15 cellular contexts compared by ENCODE assay signal in genomic region chr17:49755681-49756283, GRCh38. TPM values are rescaled to one million over a fixed set of nuclear protein-coding genes. Genes with fewer than 3 reads are reported as not detected.
DNase-seq lines count a peak whose midpoint lies in the region; ATAC-seq and TF ChIP-seq lines count a peak whose summit lies in the region.
"Had no signal": no experiment of that assay in that cellular context is flagged by ENCODE, and none has a peak within 500 bp of the region (broad histone marks: within the 10 kb centered on the region; RNA-seq: fewer than 3 reads in every experiment).

No MANE protein-coding gene starts in this region.

- H3K4me2 ChIP-seq in BLaER1 (peak overlapping the region; percentile 83), OCI-LY7 (ENCODE audit: low read length) (peak overlapping the region; percentile 46), neural progenitor cell (no peak overlapping the region)

- peak overlapping the region; percentile 43 to 95 (median 87) for H3K27ac Mint-ChIP-seq in CD8-positive, alpha-beta memory T cell
- H3K27ac Mint-ChIP-seq in immature natural killer cell (peak overlapping the region; percentile 77 to 95 (median 92)), neural progenitor cell (no peak overlapping the region)

- TF ChIP-seq CTCF in OCI-LY7 (conservative IDR thresholded peaks at IDR 0.05; ENCODE audit: low read length) (no peak), neural progenitor cell (IDR thresholded peaks at IDR 0.05) (no peak)

- H2AFZ ChIP-seq in OCI-LY7 (ENCODE audit: low read length) (no peak overlapping the region), neural progenitor cell (replicated peaks) (no peak overlapping the region)
- H2AFZ ChIP-seq: GM23248 had no signal

- H3K9me2 ChIP-seq in OCI-LY7 (ENCODE audit: insufficient read depth, low read length): no peaks in the 10 kb centered on the region

- H3K9ac ChIP-seq in BLaER1 (no peak overlapping the region), neural progenitor cell (no peak overlapping the region)
- H3K9ac ChIP-seq: GM23248 had no signal

- no peak for DNase-seq in CD8-positive, alpha-beta memory T cell
- DNase-seq in OCI-LY7 (ENCODE audit: low spot score) (no peak), immature natural killer cell (no peak), neural progenitor cell (ENCODE audit: low spot score) (no peak), SIG-M5 treated with dmso at 0.1 percent for 504 hours (lab: John Stamatoyannopoulos, UW; ENCODE audit: unreplicated experiment) (no peak)
- DNase-seq: adrenal gland, colonic mucosa, GDM1, GM23248, IMR-90, NCI-H1105 treated with DMSO at 0.1 percent for 48 hours, NCI-H748 treated with DMSO at 0.1 percent for 48 hours had no signal

- peaks cover 6 to 69% (median 6%) of the 10 kb centered on the region in 3 donors for H3K36me3 Mint-ChIP-seq in CD8-positive, alpha-beta memory T cell
- H3K36me3 Mint-ChIP-seq in immature natural killer cell: peaks cover 0 to 10% (median 5%) of the 10 kb centered on the region in 3 donors
- peaks cover 3% of the 10 kb centered on the region for H3K36me3 Mint-ChIP-seq in neural progenitor cell

- H3K27me3 ChIP-seq in BLaER1 (no peaks in the 10 kb centered on the region), neural progenitor cell (no peaks in the 10 kb centered on the region)
- H3K27me3 ChIP-seq in CD8-positive, alpha-beta memory T cell (ENCODE audit: insufficient read depth, low read length, poor library complexity, severe bottlenecking): no peaks in the 10 kb centered on the region
- H3K27me3 ChIP-seq: adrenal gland, colonic mucosa had no signal

- no peak overlapping the region for H3K4me3 ChIP-seq in BLaER1
- peak overlapping the region; percentile 24 for H3K4me3 ChIP-seq in CD8-positive, alpha-beta memory T cell (ENCODE audit: low read length)
- peak overlapping the region; percentile 4 for H3K4me3 ChIP-seq in OCI-LY7 (ENCODE audit: low read depth, low read length, poor library complexity, severe bottlenecking)
- H3K4me3 ChIP-seq in neural progenitor cell: no peak overlapping the region
- H3K4me3 ChIP-seq: adrenal gland, colonic mucosa, GM23248 had no signal

- H3F3A ChIP-seq in neural progenitor cell (ENCODE audit: low read depth): no peaks in the 10 kb centered on the region

- H4K20me1 ChIP-seq in BLaER1: peaks cover 41% of the 10 kb centered on the region
- no peaks in the 10 kb centered on the region for H4K20me1 ChIP-seq in OCI-LY7 (ENCODE audit: insufficient read depth, low read length)
- peaks cover 76% of the 10 kb centered on the region for H4K20me1 ChIP-seq in neural progenitor cell (ENCODE audit: low read depth)

- no peak for ATAC-seq in GM21576 (IDR thresholded peaks at IDR 0.05; ENCODE audit: unreplicated experiment)
- no peak for ATAC-seq in HG02852 (IDR thresholded peaks at IDR 0.05; ENCODE audit: unreplicated experiment)

- intact Hi-C loops in OCI-LY7 (cut with micrococcal nuclease; ENCODE audit: unreplicated experiment): no loop called here

- no TSS peak for BruUV-seq in OCI-LY7 (replicated peaks; lab: Mats Ljungman, UMichigan)

- peaks cover 40% of the 10 kb centered on the region for H3K36me3 ChIP-seq in BLaER1
- no peaks in the 10 kb centered on the region for H3K36me3 ChIP-seq in CD8-positive, alpha-beta memory T cell (ENCODE audit: insufficient read depth, low read length)
- peaks cover 58% of the 10 kb centered on the region for H3K36me3 ChIP-seq in OCI-LY7 (ENCODE audit: insufficient read depth, low read length)
- no peaks in the 10 kb centered on the region for H3K36me3 ChIP-seq in neural progenitor cell
- H3K36me3 ChIP-seq: adrenal gland, colonic mucosa had no signal

- H3K9me3 ChIP-seq in BLaER1: no peaks in the 10 kb centered on the region
- no peaks in the 10 kb centered on the region for H3K9me3 ChIP-seq in CD8-positive, alpha-beta memory T cell (ENCODE audit: low read length)
- H3K9me3 ChIP-seq in OCI-LY7 (ENCODE audit: low read length): no peaks in the 10 kb centered on the region
- no peaks in the 10 kb centered on the region for H3K9me3 ChIP-seq in neural progenitor cell (ENCODE audit: low read depth)
- H3K9me3 ChIP-seq: adrenal gland, colonic mucosa had no signal

- H3K4me3 Mint-ChIP-seq in CD8-positive, alpha-beta memory T cell: peak overlapping the region; percentile 1 to 83 (median 10)
- H3K4me3 Mint-ChIP-seq in immature natural killer cell: peak overlapping the region; percentile 48 to 67 (median 64)
- H3K4me3 Mint-ChIP-seq in neural progenitor cell: no peak overlapping the region

- peaks cover 95% of the 10 kb centered on the region for H3K79me2 ChIP-seq in OCI-LY7 (ENCODE audit: insufficient read depth, low read depth, low read length)
- H3K79me2 ChIP-seq in neural progenitor cell (ENCODE audit: low read depth): peaks cover 100% of the 10 kb centered on the region

- CTCF ChIA-PET in CD8-positive, alpha-beta memory T cell (lab: Charles Lee): interaction anchor here (1.0 to 3.6 kb wide), 3 partner anchors 8 to 186 kb away, joined by 3 to 18 read pairs (median 11); no protein-coding TSS in a partner anchor
- CTCF ChIA-PET in OCI-LY7 (lab: Charles Lee; ENCODE audit: unreplicated experiment): no interaction called here

- POLR2A ChIA-PET in CD8-positive, alpha-beta memory T cell (lab: Charles Lee): interaction anchor here (0.7 to 1.0 kb wide), 3 partner anchors 18 to 52 kb away, joined by 3 to 6 read pairs (median 5); no protein-coding TSS in a partner anchor
- POLR2A ChIA-PET in OCI-LY7 (lab: Charles Lee): interaction anchor here (1.2 to 9.3 kb wide), 3 partner anchors 7 to 11 kb away, joined by 4 to 124 read pairs (median 4); partner anchors contain the start of gene FAM117A

- no peaks in the 10 kb centered on the region for H3K27me3 Mint-ChIP-seq in CD8-positive, alpha-beta memory T cell
- H3K27me3 Mint-ChIP-seq in immature natural killer cell (ENCODE audit: low read depth in 3 of 3): peaks cover 0 to 8% (median 0%) of the 10 kb centered on the region in 3 donors
- H3K27me3 Mint-ChIP-seq in neural progenitor cell (ENCODE audit: insufficient read depth, low read depth): no peaks in the 10 kb centered on the region

- H3K9me3 Mint-ChIP-seq in CD8-positive, alpha-beta memory T cell: no peaks in the 10 kb centered on the region
- H3K9me3 Mint-ChIP-seq in immature natural killer cell (no peaks in the 10 kb centered on the region), neural progenitor cell (no peaks in the 10 kb centered on the region)

- H3K4me1 ChIP-seq in BLaER1 (peaks cover 89% of the 10 kb centered on the region), OCI-LY7 (ENCODE audit: insufficient read depth, low read length, poor library complexity, severe bottlenecking) (peaks cover 72% of the 10 kb centered on the region), neural progenitor cell (no peaks in the 10 kb centered on the region)
- H3K4me1 ChIP-seq in CD8-positive, alpha-beta memory T cell (ENCODE audit: insufficient read depth, low read length): peaks cover 83% of the 10 kb centered on the region
- H3K4me1 ChIP-seq: adrenal gland, colonic mucosa had no signal

- H3K27ac ChIP-seq in BLaER1 (peak overlapping the region; percentile 80), OCI-LY7 (ENCODE audit: low read depth, low read length, poor library complexity, severe bottlenecking) (peak overlapping the region; percentile 52), neural progenitor cell (no peak overlapping the region)
- H3K27ac ChIP-seq in CD8-positive, alpha-beta memory T cell (ENCODE audit: low read depth, low read length): no peak overlapping the region
- H3K27ac ChIP-seq: adrenal gland, colonic mucosa, GM23248 had no signal

- H3K4me1 Mint-ChIP-seq in CD8-positive, alpha-beta memory T cell: peaks cover 72 to 88% (median 82%) of the 10 kb centered on the region in 3 donors
- H3K4me1 Mint-ChIP-seq in immature natural killer cell (peaks cover 86 to 88% of the 10 kb centered on the region in 2 donors), neural progenitor cell (peaks cover 22% of the 10 kb centered on the region)

RNA-seq across cellular contexts. Expression of gene FAM117A, which starts 8.1 kb away (rescaled TPM):
- 10 to 100 TPM; 21.8 to 24.8 TPM for total RNA-seq in CD8-positive, alpha-beta memory T cell
- polyA plus RNA-seq in CD8-positive, alpha-beta memory T cell: 85.0 TPM
- total RNA-seq in OCI-LY7 (2014; rRNA removed; shearing (Covaris generic)): 29.9 and 40.4 TPM in 2 replicates
- total RNA-seq in OCI-LY7 (2022): 44.3 and 45.2 TPM in 2 replicates
- 10 to 100 TPM; 35.3 to 68.0 (median 35.9) TPM for polyA plus RNA-seq in immature natural killer cell
- total RNA-seq in neural progenitor cell (ENCODE audit: low replicate concordance): 14.6 and 29.5 TPM in 2 replicates

RNA-seq across cellular contexts. Expression of gene KAT7, which starts 32.7 kb away (rescaled TPM):
- total RNA-seq in CD8-positive, alpha-beta memory T cell: 10 to 100 TPM; 66.1 to 75.8 TPM
- 58.1 TPM for polyA plus RNA-seq in CD8-positive, alpha-beta memory T cell
- total RNA-seq in OCI-LY7 (2014; rRNA removed; shearing (Covaris generic)): 41.0 and 43.3 TPM in 2 replicates
- 70.3 and 76.8 TPM in 2 replicates for total RNA-seq in OCI-LY7 (2022)
- 10 to 100 TPM; 32.3 to 67.2 (median 37.9) TPM for polyA plus RNA-seq in immature natural killer cell
- total RNA-seq in neural progenitor cell (ENCODE audit: low replicate concordance): 125 and 139 TPM in 2 replicates

RNA-seq across cellular contexts. Expression of gene SLC35B1, which starts 48.0 kb away (rescaled TPM):
- total RNA-seq in CD8-positive, alpha-beta memory T cell: 10 to 100 TPM; 82.8 to 88.9 TPM
- polyA plus RNA-seq in CD8-positive, alpha-beta memory T cell: 34.6 TPM
- total RNA-seq in OCI-LY7 (2014; rRNA removed; shearing (Covaris generic)): 38.1 and 51.2 TPM in 2 replicates
- total RNA-seq in OCI-LY7 (2022) (48.9 and 51.4 TPM in 2 replicates), neural progenitor cell (ENCODE audit: low replicate concordance) (52.7 and 62.1 TPM in 2 replicates)
- polyA plus RNA-seq in immature natural killer cell: 10 to 100 TPM; 40.5 to 69.0 (median 53.3) TPM

Comparison
In these comparisons a context has a peak if more than half of its experiments do, and no peak if none do; other contexts are left out.
1. H3K27ac ChIP-seq: peak in BLaER1 (single experiment) and OCI-LY7 (single experiment); none in CD8-positive, alpha-beta memory T cell (single experiment) and neural progenitor cell (single experiment).
2. H3K4me3 ChIP-seq: peak in CD8-positive, alpha-beta memory T cell (single experiment) and OCI-LY7 (single experiment); none in BLaER1 (single experiment) and neural progenitor cell (single experiment).